ENCODE assay signal across 19 cellular contexts in the genomic region with DNA sequence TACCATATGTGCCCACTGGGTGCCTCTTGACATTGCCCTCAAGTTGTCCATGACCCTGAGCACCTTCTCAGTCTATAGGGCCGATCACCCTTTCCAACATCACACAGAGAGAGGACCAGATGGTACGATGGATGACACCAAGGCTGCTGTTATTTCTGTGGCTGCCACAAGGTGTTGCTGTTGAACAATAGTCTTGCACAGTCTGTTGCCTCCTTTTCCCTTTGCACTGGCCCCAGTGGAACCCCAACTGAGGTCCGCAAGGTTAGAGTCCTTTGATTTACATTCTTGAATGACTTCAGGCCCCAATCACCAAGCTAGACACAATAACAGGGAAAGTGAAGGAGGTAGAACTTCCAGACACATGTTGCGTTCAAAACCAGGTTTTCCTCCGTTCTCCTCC. TPM values are rescaled to one million over a fixed set of nuclear protein-coding genes. Genes with fewer than 3 reads are reported as not detected.
DNase-seq lines count a peak whose midpoint lies in the region; ATAC-seq and TF ChIP-seq lines count a peak whose summit lies in the region.
"Had no signal": no experiment of that assay in that cellular context is flagged by ENCODE, and none has a peak within 500 bp of the region (broad histone marks: within the 10 kb centered on the region; RNA-seq: fewer than 3 reads in every experiment).

No MANE protein-coding gene starts in this region.

- H3K79me2 ChIP-seq in H9 (ENCODE audit: insufficient read depth, low read length): no peaks in the 10 kb centered on the region

- intact Hi-C loops in Right ventricle myocardium superior (cut with DNase I): no loop called here

- H3K27me3 ChIP-seq in H9 (ENCODE audit: insufficient read depth, low read length): no peaks in the 10 kb centered on the region
- no peaks in the 10 kb centered on the region for H3K27me3 ChIP-seq in foreskin keratinocyte

- H2AFZ ChIP-seq in H9 (ENCODE audit: low read length): no peak overlapping the region

- H3K23ac ChIP-seq in H9 (ENCODE audit: insufficient read length, low read depth, low read length): no peak overlapping the region

- no peak overlapping the region for H3K18ac ChIP-seq in H9 (ENCODE audit: insufficient read length, low read depth, low read length)

- H3K4me3 Mint-ChIP-seq in H9: no peak overlapping the region
- H3K4me3 Mint-ChIP-seq: activated naive CD4-positive, alpha-beta T cell treated with anti-CD3 and anti-CD28 coated beads, Interleukin-2, amount 10 ng/mL, durations not matched to agents 7 days and 5 days had no signal

- no peak overlapping the region for H4K5ac ChIP-seq in H9 (ENCODE audit: insufficient read length, low read depth, low read length)

- in situ Hi-C loops in SK-MEL-5 (cut with HindIII; ENCODE audit: low pct_unique_long_range_greater_than_20kb, low sequenced_read_pairs): no loop called here

- H3K4me1 ChIP-seq in H9 (ENCODE audit: insufficient read depth, low read length) (no peaks in the 10 kb centered on the region), foreskin keratinocyte (no peaks in the 10 kb centered on the region)

- H2BK20ac ChIP-seq in H9 (ENCODE audit: low read depth, low read length, poor library complexity, severe bottlenecking): no peak overlapping the region

- H2BK120ac ChIP-seq in H9 (ENCODE audit: low read depth, low read length, poor library complexity, severe bottlenecking): no peak overlapping the region

- no peak overlapping the region for H4K8ac ChIP-seq in H9 (replicated peaks; ENCODE audit: insufficient read length, low read depth, low read length)

- H2AK5ac ChIP-seq in H9 (ENCODE audit: insufficient read length, low read length): no peak overlapping the region

- no peaks in the 10 kb centered on the region for H4K20me1 ChIP-seq in H9 (ENCODE audit: control insufficient read depth, insufficient read depth, insufficient read length)

- DNase-seq in AG09309 (ENCODE audit: low read depth): no peak
- no peak for DNase-seq in H9
- DNase-seq in SK-MEL-5 (ENCODE audit: low read depth, low spot score): peak; percentile 4
- no peak for DNase-seq in foreskin keratinocyte
- DNase-seq in GM20000 (ENCODE audit: low spot score): no peak
- no peak for DNase-seq in Right ventricle myocardium superior
- DNase-seq: activated CD8-positive, alpha-beta memory T cell treated with anti-CD3 and anti-CD28 coated beads, Interleukin-2, amount 50 U/mL, for 48 hours; activated naive CD4-positive, alpha-beta T cell treated with anti-CD3 and anti-CD28 coated beads, Interleukin-2, amount 10 ng/mL, durations not matched to agents 7 days and 5 days; caudate nucleus; DMS79 treated with DMSO at 0.1 percent for 48 hours; KG1; NCI-H187; NCI-H526; nucleus accumbens; stimulated activated CD4-positive, alpha-beta T cell treated with anti-CD3 and anti-CD28 coated beads, Interleukin-4, amount 100 ng/mL, for 4 hours; T-helper 1 cell had no signal

- H3K79me1 ChIP-seq in H9 (ENCODE audit: insufficient read depth, low read depth, low read length, poor library complexity, severe bottlenecking): no peaks in the 10 kb centered on the region

- H3K23me2 ChIP-seq in H9 (ENCODE audit: insufficient read length, low read depth, low read length, poor library complexity, severe bottlenecking): no peaks in the 10 kb centered on the region

- H3T11ph ChIP-seq in H9 (ENCODE audit: low read length): no peak overlapping the region

- no peak overlapping the region for H3K4ac ChIP-seq in H9 (ENCODE audit: low read depth, low read length)

- H3K56ac ChIP-seq in H9 (ENCODE audit: insufficient read length, low read depth, low read length): no peak overlapping the region

- H3K36me3 Mint-ChIP-seq in H9 (ENCODE audit: insufficient read depth in 1 of 3, low read depth in 3 of 3): peaks cover 4 to 12% (median 11%) of the 10 kb centered on the region in 3 experiments; a peak in 5 of 7 replicates
- H3K36me3 Mint-ChIP-seq: activated naive CD4-positive, alpha-beta T cell treated with anti-CD3 and anti-CD28 coated beads, Interleukin-2, amount 10 ng/mL, durations not matched to agents 7 days and 5 days had no signal

- H3K14ac ChIP-seq in H9 (ENCODE audit: insufficient read depth, low read length): no peak overlapping the region

- H2BK15ac ChIP-seq in H9 (ENCODE audit: low read depth, low read length): no peak overlapping the region

- H3K27me3 Mint-ChIP-seq in H9 (ENCODE audit: low read depth): peaks cover 80% of the 10 kb centered on the region

- WGBS in H9 (ENCODE audit: extremely low coverage, insufficient read length, low lambda C conversion rate): no CpG with 5 or more reads among the region's 5 CpGs

- H3K9ac ChIP-seq in H9 (ENCODE audit: extremely low read depth, insufficient read length, low read length): no peak overlapping the region

- no peak for ATAC-seq in foreskin keratinocyte
- no peak for ATAC-seq in Right ventricle myocardium superior (ENCODE audit: poor library complexity)
- ATAC-seq in HG02970 (IDR thresholded peaks at IDR 0.05; ENCODE audit: low FRiP score, unreplicated experiment): no peak
- ATAC-seq in esophagus mucosa: no peak

- no peak overlapping the region for H3K4me2 ChIP-seq in H9 (ENCODE audit: insufficient read depth, insufficient read length, low read length)

- no peaks in the 10 kb centered on the region for H3K9me3 ChIP-seq in H9 (ENCODE audit: control insufficient read depth, low read depth, low read length)

- H3K27ac ChIP-seq in H9 (ENCODE audit: insufficient read length, low read depth, low read length) (no peak overlapping the region), foreskin keratinocyte (no peak overlapping the region)

- H3K27ac Mint-ChIP-seq in H9: no peak overlapping the region
- H3K27ac Mint-ChIP-seq: activated naive CD4-positive, alpha-beta T cell treated with anti-CD3 and anti-CD28 coated beads, Interleukin-2, amount 10 ng/mL, durations not matched to agents 7 days and 5 days had no signal

- no peak overlapping the region for H4K91ac ChIP-seq in H9 (ENCODE audit: insufficient read length, low read depth, low read length)

- H3K9me3 Mint-ChIP-seq in H9: peaks cover 28 to 34% of the 10 kb centered on the region in 2 experiments

- no peak overlapping the region for H2BK5ac ChIP-seq in H9 (ENCODE audit: insufficient read length, low read length)

- no peak overlapping the region for H3K4me3 ChIP-seq in AG09309 (ENCODE audit: control insufficient read depth, low read depth, low read length)

- no peak overlapping the region for H2BK12ac ChIP-seq in H9 (ENCODE audit: insufficient read length, low read depth, low read length)

- TF ChIP-seq CTCF in AG09309 (IDR thresholded peaks at IDR 0.05; ENCODE audit: control insufficient read depth, insufficient read depth, low read depth, low read length, missing control alignments) (peak; percentile 19), H9 (conservative IDR thresholded peaks at IDR 0.05) (peak; percentile 71), foreskin keratinocyte (conservative IDR thresholded peaks at IDR 0.05) (peak; percentile 45), GM20000 (IDR thresholded peaks at IDR 0.05; ENCODE audit: extremely low read depth, missing control alignments) (no peak)

- H3K4me1 Mint-ChIP-seq in H9: no peaks in the 10 kb centered on the region
- H3K4me1 Mint-ChIP-seq: activated naive CD4-positive, alpha-beta T cell treated with anti-CD3 and anti-CD28 coated beads, Interleukin-2, amount 10 ng/mL, durations not matched to agents 7 days and 5 days had no signal

RNA-seq across cellular contexts. Expression of a gene that starts 52.0 kb away (rescaled TPM):
- total RNA-seq in H9 (2021) (0.17 and 0.18 TPM in 2 replicates), foreskin keratinocyte (0.46 and 1.1 TPM in 2 replicates), Right ventricle myocardium superior (not detected), esophagus mucosa (29.7 TPM)
- total RNA-seq in SK-MEL-5 (2014; rRNA removed; shearing (Covaris generic)): 4.9 TPM in 2 replicates
- 5.2 and 7.2 TPM in 2 replicates for polyA plus RNA-seq in SK-MEL-5 (2015; cell fraction: cytosol; rRNA removed)
- 0.79 and 3.3 TPM in 2 replicates for polyA plus RNA-seq in SK-MEL-5 (2015; cell fraction: nucleus; rRNA removed)
- polyA plus RNA-seq in foreskin keratinocyte: 1.0 and 1.1 TPM in 2 replicates
- total RNA-seq: skeletal muscle tissue had no signal
